12 cellular contexts compared by ENCODE assay signal in the genomic region with DNA sequence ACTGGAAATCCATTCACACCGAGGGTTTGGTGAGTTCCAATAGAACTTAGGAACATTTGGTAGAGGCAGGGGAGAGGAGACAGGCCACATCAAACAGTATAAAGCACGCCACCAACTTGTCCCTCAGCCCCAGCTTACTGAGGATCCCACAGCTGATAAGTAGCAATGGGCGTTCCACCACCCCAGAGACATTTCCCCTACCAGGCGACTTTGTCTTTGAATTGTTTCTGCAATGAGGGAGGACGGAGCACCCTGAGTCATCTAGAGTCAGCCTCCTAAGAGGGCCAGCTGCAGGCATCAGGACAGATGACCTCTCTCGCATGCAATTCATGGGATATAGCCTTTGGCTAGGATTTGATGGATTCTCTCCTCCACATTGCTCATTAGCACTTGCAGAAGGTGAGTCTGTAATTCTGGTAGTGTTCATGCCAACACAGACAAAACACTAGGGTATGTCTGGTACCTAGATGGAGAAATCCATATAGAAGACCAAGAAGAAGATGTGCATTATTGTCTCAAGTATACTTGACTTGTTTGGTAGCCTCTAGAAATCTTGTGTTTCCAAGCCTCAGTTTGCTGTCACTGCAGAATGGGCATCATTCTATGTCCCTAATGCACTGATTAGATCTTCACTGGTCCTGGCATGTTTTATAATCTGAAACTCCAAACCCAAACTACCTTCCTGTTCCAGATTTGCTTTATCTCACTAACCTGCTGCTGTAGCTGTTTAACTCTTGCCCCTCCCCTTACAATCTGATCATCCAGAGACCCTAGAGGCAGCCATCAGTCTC.
DNase-seq lines count a peak whose midpoint lies in the region; ATAC-seq and TF ChIP-seq lines count a peak whose summit lies in the region.
"Had no signal": no experiment of that assay in that cellular context is flagged by ENCODE, and none has a peak within 500 bp of the region (broad histone marks: within the 10 kb centered on the region; RNA-seq: fewer than 3 reads in every experiment).

No MANE protein-coding gene starts in this region.

- no peak overlapping the region for H3K9ac ChIP-seq in BLaER1

- H3K4me1 ChIP-seq in BLaER1 (peaks cover 27% of the 10 kb centered on the region), HEK293 (ENCODE audit: control insufficient read depth, insufficient read depth, low read length) (peaks cover 29% of the 10 kb centered on the region)
- H3K4me1 ChIP-seq: Caco-2 had no signal

- H3K36me3 ChIP-seq in BLaER1 (no peaks in the 10 kb centered on the region), HEK293 (ENCODE audit: control insufficient read depth in 2 of 2, insufficient read depth in 1 of 2, low read length in 2 of 2) (no peaks in the 10 kb centered on the region)

- DNase-seq in coronary artery (ENCODE audit: low spot score) = peak; percentile 17
- peak; percentile 7 for DNase-seq in ureter (ENCODE audit: low spot score)
- DNase-seq in HK-2 (ENCODE audit: unreplicated experiment) = no peak
- DNase-seq: Caco-2; CD4-positive, alpha-beta T cell; GOT3; H9; KG1 had no signal

- CTCF ChIA-PET in HEK293 (lab: Yijun Ruan, JAX) = interaction anchor here (1.0 to 1.4 kb wide), 2 partner anchors 11 to 28 kb away, joined by 3 to 6 read pairs; no protein-coding TSS in a partner anchor

- H3K27ac ChIP-seq in BLaER1 (no peak overlapping the region), HEK293 (ENCODE audit: extremely low read depth, low read depth, low read length) (peak overlapping the region; percentile 45; the same call in 1 of the 2 replicates), coronary artery (no peak overlapping the region)
- H3K27ac ChIP-seq: C4-2B had no signal

- no peak for ATAC-seq in HG02870 (IDR thresholded peaks at IDR 0.05; ENCODE audit: unreplicated experiment)

- no peaks in the 10 kb centered on the region for H4K20me1 ChIP-seq in BLaER1

- H3K4me2 ChIP-seq in BLaER1 = peak overlapping the region; percentile 61; the same call in 1 of the 2 replicates

- no peak overlapping the region for H3K4me3 ChIP-seq in BLaER1
- no peak overlapping the region for H3K4me3 ChIP-seq in HEK293 (ENCODE audit: low read depth, low read length)
- no peak overlapping the region for H3K4me3 ChIP-seq in coronary artery

- POLR2A ChIA-PET in HEK293 (lab: Yijun Ruan, JAX) = no interaction called here

- no peak for TF ChIP-seq CTCF in HEK293 (tag by site-specific recombination; IDR thresholded peaks at IDR 0.05)
- no peak for TF ChIP-seq CTCF in coronary artery (IDR thresholded peaks at IDR 0.05)

- no peaks in the 10 kb centered on the region for H3K27me3 ChIP-seq in BLaER1

- peaks cover 18% of the 10 kb centered on the region for H3K9me3 ChIP-seq in BLaER1
- no peaks in the 10 kb centered on the region for H3K9me3 ChIP-seq in HEK293 (ENCODE audit: control insufficient read depth, insufficient read depth, low read depth, low read length)

TF ChIP-seq in HEK293, 187 proteins besides CTCF, POLR2A, EP300 and RAD21:
- TF ChIP-seq ZNF510 (tag by site-specific recombination; IDR thresholded peaks at IDR 0.05; ENCODE audit: insufficient replicate concordance) = no peak
- no peak for TF ChIP-seq ZNF629 (tag by site-specific recombination; IDR thresholded peaks at IDR 0.05)
- no peak for TF ChIP-seq ZNF175 (tag by site-specific recombination; IDR thresholded peaks at IDR 0.05)
- TF ChIP-seq ZXDB (tag by site-specific recombination; IDR thresholded peaks at IDR 0.05) = no peak
- no peak for TF ChIP-seq YY2 (tag by site-specific recombination; IDR thresholded peaks at IDR 0.05)
- no peak for TF ChIP-seq ZNF223 (tag by site-specific recombination; IDR thresholded peaks at IDR 0.05)
- no peak for TF ChIP-seq ZNF791 (tag by site-specific recombination; IDR thresholded peaks at IDR 0.05)
- TF ChIP-seq ZNF664 (tag by site-specific recombination; IDR thresholded peaks at IDR 0.05) = no peak
